In genomic region chr2:135773319-135773718, GRCh38 we compare ENCODE assay signal across 25 cellular contexts. TPM values are rescaled to one million over a fixed set of nuclear protein-coding genes. Genes with fewer than 3 reads are reported as not detected.
DNase-seq lines count a peak whose midpoint lies in the region; FAIRE-seq and TF ChIP-seq lines count a peak whose summit lies in the region.
"Had no signal": no experiment of that assay in that cellular context is flagged by ENCODE, and none has a peak within 500 bp of the region (broad histone marks: within the 10 kb centered on the region; RNA-seq: fewer than 3 reads in every experiment).

No MANE protein-coding gene starts in this region.

- DNase-seq in activated CD4-positive, alpha-beta T cell treated with anti-CD3 and anti-CD28 coated beads, Interleukin-2, amount 10 ng/mL, durations not matched to agents 7 days and 5 days = no peak
- no peak for DNase-seq in activated CD4-positive, alpha-beta T cell treated with anti-CD3 and anti-CD28 coated beads, Interleukin-2, amount 50 U/mL, for 1 hour
- DNase-seq in H54 (ENCODE audit: insufficient read length, low spot score) (no peak), brain microvascular endothelial cell (no peak), smooth muscle cell (lab: John Stamatoyannopoulos, UW; ENCODE audit: unreplicated experiment) (no peak), DMS53 (lab: John Stamatoyannopoulos, UW) (no peak), iPS-NIHi7 (ENCODE audit: extremely low spot score) (no peak), foreskin melanocyte (no peak)
- DNase-seq: activated CD4-positive, CD25-positive, alpha-beta regulatory T cell; CD8-positive, alpha-beta T cell; DMS 273 treated with DMSO at 0.1 percent for 48 hours; effector memory CD4-positive, alpha-beta T cell; left lung; NCI-H146; NCI-H2107; NCI-H748 treated with DMSO at 0.1 percent for 48 hours; sigmoid colon; stimulated activated CD4-positive, alpha-beta T cell treated with anti-CD3 and anti-CD28 coated beads, Interleukin-4, amount 100 ng/mL, for 4 hours; stimulated activated naive CD4-positive, alpha-beta T cell; uterus had no signal

- H3K4me3 Mint-ChIP-seq in activated CD4-positive, alpha-beta T cell treated with anti-CD3 and anti-CD28 coated beads, Interleukin-2, amount 10 ng/mL, durations not matched to agents 7 days and 5 days = no peak overlapping the region
- H3K4me3 Mint-ChIP-seq: CD8-positive, alpha-beta T cell had no signal

- H2AFZ ChIP-seq in smooth muscle cell (ENCODE audit: low read depth) = no peak overlapping the region
- H2AFZ ChIP-seq: hepatocyte had no signal

- no peaks in the 10 kb centered on the region for H3K79me2 ChIP-seq in smooth muscle cell (ENCODE audit: low read depth)

- CTCF ChIA-PET in activated CD4-positive, alpha-beta T cell treated with anti-CD3 and anti-CD28 coated beads, Interleukin-2, amount 10 ng/mL, durations not matched to agents 7 days and 5 days (lab: Charles Lee) = interaction anchor here (0.7 kb wide), 1 partner anchor 44 kb away, joined by 3 read pairs; no protein-coding TSS in a partner anchor

- no peaks in the 10 kb centered on the region for H3K4me1 ChIP-seq in smooth muscle cell (ENCODE audit: low read depth)
- H3K4me1 ChIP-seq: left lung, prostate gland, sigmoid colon, uterus had no signal

- peaks cover 71% of the 10 kb centered on the region for H3K36me3 Mint-ChIP-seq in activated CD4-positive, alpha-beta T cell treated with anti-CD3 and anti-CD28 coated beads, Interleukin-2, amount 10 ng/mL, durations not matched to agents 7 days and 5 days (ENCODE audit: low read depth)

- H3K9me3 Mint-ChIP-seq in activated CD4-positive, alpha-beta T cell treated with anti-CD3 and anti-CD28 coated beads, Interleukin-2, amount 10 ng/mL, durations not matched to agents 7 days and 5 days = no peaks in the 10 kb centered on the region
- H3K9me3 Mint-ChIP-seq: CD8-positive, alpha-beta T cell had no signal

- H3K4me2 ChIP-seq in smooth muscle cell = no peak overlapping the region
- H3K4me2 ChIP-seq: hepatocyte, KMS-11 had no signal

- no peak overlapping the region for H3K4me3 ChIP-seq in brain microvascular endothelial cell (ENCODE audit: low read depth, low read length)
- no peak overlapping the region for H3K4me3 ChIP-seq in smooth muscle cell
- H3K4me3 ChIP-seq: esophagus muscularis mucosa, hepatocyte, left lung, prostate gland, sigmoid colon, uterus had no signal

- H3K27me3 ChIP-seq in brain microvascular endothelial cell (replicated peaks) = no peaks in the 10 kb centered on the region
- no peaks in the 10 kb centered on the region for H3K27me3 ChIP-seq in smooth muscle cell (ENCODE audit: low read depth)
- H3K27me3 ChIP-seq: esophagus muscularis mucosa, hepatocyte, left lung, sigmoid colon, uterus had no signal

- H3K27ac ChIP-seq in brain microvascular endothelial cell = peak overlapping the region; percentile 21
- H3K27ac ChIP-seq in smooth muscle cell (ENCODE audit: low read depth) = peak overlapping the region; percentile 64
- H3K27ac ChIP-seq: esophagus muscularis mucosa, hepatocyte, KMS-11, left lung, prostate gland, sigmoid colon, uterus had no signal

- H3K9me3 ChIP-seq in smooth muscle cell (replicated peaks; ENCODE audit: low read depth) = no peaks in the 10 kb centered on the region
- H3K9me3 ChIP-seq: esophagus muscularis mucosa, left lung, prostate gland, sigmoid colon, uterus had no signal

- WGBS in smooth muscle cell (ENCODE audit: low lambda C conversion rate) = 89% methylated on average over 2 of the region's 2 CpGs

- H3K36me3 ChIP-seq in brain microvascular endothelial cell (replicated peaks) (peaks cover 61% of the 10 kb centered on the region), smooth muscle cell (ENCODE audit: low read depth) (peaks cover 52% of the 10 kb centered on the region)
- H3K36me3 ChIP-seq: uterus had no signal

- TF ChIP-seq CTCF in brain microvascular endothelial cell (IDR thresholded peaks at IDR 0.05; ENCODE audit: low read depth, low read length, missing control alignments) (no peak), smooth muscle cell (IDR thresholded peaks at IDR 0.05; ENCODE audit: borderline replicate concordance, insufficient read depth, poor library complexity, severe bottlenecking) (no peak)

- FAIRE-seq in H54 (lab: Jason Lieb, UNC) = peak; percentile 66
- FAIRE-seq: GM12892 had no signal

- H3F3A ChIP-seq in smooth muscle cell (ENCODE audit: low read depth) = no peaks in the 10 kb centered on the region

- no peak overlapping the region for H3K9ac ChIP-seq in smooth muscle cell (ENCODE audit: low read depth)
- H3K9ac ChIP-seq: KMS-11 had no signal

- peaks cover 21% of the 10 kb centered on the region for H4K20me1 ChIP-seq in smooth muscle cell (ENCODE audit: low read depth)

- POLR2A ChIA-PET in activated CD4-positive, alpha-beta T cell treated with anti-CD3 and anti-CD28 coated beads, Interleukin-2, amount 10 ng/mL, durations not matched to agents 7 days and 5 days (lab: Charles Lee) = no interaction called here

- peak overlapping the region; percentile 42 for H3K27ac Mint-ChIP-seq in activated CD4-positive, alpha-beta T cell treated with anti-CD3 and anti-CD28 coated beads, Interleukin-2, amount 10 ng/mL, durations not matched to agents 7 days and 5 days
- H3K27ac Mint-ChIP-seq: CD8-positive, alpha-beta T cell had no signal

- H3K27me3 Mint-ChIP-seq in activated CD4-positive, alpha-beta T cell treated with anti-CD3 and anti-CD28 coated beads, Interleukin-2, amount 10 ng/mL, durations not matched to agents 7 days and 5 days = no peaks in the 10 kb centered on the region

- TF ChIP-seq POLR2A in H54 (IDR thresholded peaks at IDR 0.05; ENCODE audit: low read depth, low read length) = no peak

- H3K4me1 Mint-ChIP-seq in activated CD4-positive, alpha-beta T cell treated with anti-CD3 and anti-CD28 coated beads, Interleukin-2, amount 10 ng/mL, durations not matched to agents 7 days and 5 days = peaks cover 2% of the 10 kb centered on the region

- in situ Hi-C loops in brain microvascular endothelial cell (cut with HindIII; ENCODE audit: low pct_ligation_motif_present, low sequenced_read_pairs) = no loop called here

RNA-seq across cellular contexts. Expression of gene UBXN4, which starts 31.7 kb away (rescaled TPM):
- total RNA-seq in activated CD4-positive, alpha-beta T cell treated with anti-CD3 and anti-CD28 coated beads, Interleukin-2, amount 10 ng/mL, durations not matched to agents 7 days and 5 days = 100 to 1,000 TPM in 1 of 2 experiments, 10 to 100 TPM in 1; 98.1 to 116 TPM
- 80.7 and 87.1 TPM in 2 replicates for total RNA-seq in smooth muscle cell
- 130 and 164 TPM in 2 replicates for polyA plus RNA-seq in smooth muscle cell
